In the genomic region with DNA sequence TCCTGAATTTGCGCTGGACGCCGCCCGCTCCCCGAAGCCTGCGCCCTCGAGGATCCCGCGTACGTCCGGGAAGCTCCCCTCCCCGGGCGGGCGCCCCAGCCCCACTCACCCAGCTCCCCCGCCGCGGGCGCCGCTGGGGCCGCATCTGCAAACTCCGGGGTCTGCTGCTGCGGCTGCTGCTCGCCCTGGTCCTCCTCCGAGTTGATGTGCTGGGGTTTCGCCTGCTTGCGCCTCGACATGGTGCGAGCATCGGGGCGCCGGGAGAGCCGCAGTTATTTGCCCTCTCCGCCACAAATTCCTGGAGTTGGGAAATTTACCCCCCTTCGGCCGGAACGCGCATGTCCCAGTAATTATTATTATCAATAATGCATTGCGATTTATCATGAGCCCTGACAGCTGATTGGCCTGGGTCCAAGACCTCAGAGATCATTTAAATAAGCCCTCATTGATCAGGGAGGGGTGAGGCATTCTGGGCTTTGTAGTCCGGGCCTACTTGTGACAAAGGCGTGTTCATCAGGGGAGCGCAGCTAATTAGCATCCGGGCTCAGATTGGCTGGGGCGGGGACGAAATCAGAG, we compare ENCODE assay signal across 8 cellular contexts. TPM values are rescaled to one million over a fixed set of nuclear protein-coding genes. Genes with fewer than 3 reads are reported as not detected.
DNase-seq lines count a peak whose midpoint lies in the region; ATAC-seq, FAIRE-seq and TF ChIP-seq lines count a peak whose summit lies in the region.

A gene (minus strand): TSS at position 352 of the 576 bp plus-strand sequence. CDS start 113 bp downstream, at position 239.

- peak within 1 kb of the TSS; percentile 97 for H4K8ac ChIP-seq in H1 (ENCODE audit: extremely low read depth, insufficient read depth, low read length)

- peaks cover 32% of the 10 kb centered on the region for H3K4me1 Mint-ChIP-seq in nephron
- peaks cover 0 to 14% (median 8%) of the 10 kb centered on the region in 4 donors for H3K4me1 Mint-ChIP-seq in naive thymus-derived CD8-positive, alpha-beta T cell

- peak within 1 kb of the TSS; percentile 98 for H3K56ac ChIP-seq in H1 (replicated peaks; ENCODE audit: insufficient read length, low read depth, low read length)

- no peaks in the 10 kb centered on the region for H3K9me3 Mint-ChIP-seq in nephron
- H3K9me3 Mint-ChIP-seq in naive thymus-derived CD8-positive, alpha-beta T cell, result peaks cover 0 to 3% (median 0%) of the 10 kb centered on the region in 9 donors

- 3% methylated on average over 17 of the region's 44 CpGs; no CpG with 5 or more reads in 1 of the 2 experiments for WGBS in H1 (ENCODE audit: extremely low coverage in 1 of 2, insufficient coverage in 1 of 2, insufficient read length in 1 of 2, insufficient replicate concordance in 2 of 2, low coverage in 1 of 2, low lambda C conversion rate in 2 of 2, missing lambda C conversion rate in 1 of 2), 2 experiments

- H4K20me1 ChIP-seq in H1 (replicated peaks in 1 of 2; ENCODE audit: control insufficient read depth in 1 of 2, insufficient read depth in 2 of 2, low read length in 2 of 2), result peaks cover 5 to 7% of the 10 kb centered on the region in 2 experiments

- H3K79me1 ChIP-seq in H1 (ENCODE audit: low read depth, low read length), result no peaks in the 10 kb centered on the region; the same call in 1 of the 2 replicates

- H3K9me3 ChIP-seq in AG04450 (ENCODE audit: control insufficient read depth, insufficient read depth, low read length) (no peaks in the 10 kb centered on the region; the same call in 1 of the 2 replicates), H1 (ENCODE audit: insufficient read depth in 2 of 2, low read depth in 1 of 2, low read length in 1 of 2) (no peaks in the 10 kb centered on the region)

- no peak within 1 kb of the TSS; the same call in 1 of the 2 replicates for H2BK12ac ChIP-seq in H1 (ENCODE audit: low read depth, low read length)

- H2BK5ac ChIP-seq in H1 (ENCODE audit: low read depth, low read length), result peak within 1 kb of the TSS; percentile 90

- H4K5ac ChIP-seq in H1 (ENCODE audit: insufficient read length, low read depth, low read length), result peak within 1 kb of the TSS; percentile 90

- peak within 1 kb of the TSS; percentile 88 to 91 (median 90) for H3K4me3 Mint-ChIP-seq in nephron
- peak within 1 kb of the TSS in 1 of 10 donors; percentile 74 for H3K4me3 Mint-ChIP-seq in naive thymus-derived CD8-positive, alpha-beta T cell

- peak within 1 kb of the TSS in 2 of 3 experiments; percentile 20 to 87 for H3K27ac Mint-ChIP-seq in nephron
- peak within 1 kb of the TSS in 1 of 10 donors; percentile 53 for H3K27ac Mint-ChIP-seq in naive thymus-derived CD8-positive, alpha-beta T cell

- peaks cover 3 to 10% (median 4%) of the 10 kb centered on the region in 4 experiments; a peak in 6 of 7 replicates for H3K4me1 ChIP-seq in H1 (replicated peaks in 1 of 4; ENCODE audit: control insufficient read depth in 3 of 4, insufficient read depth in 4 of 4, low read length in 3 of 4)

- H3K27ac ChIP-seq in AG04450 (ENCODE audit: low read depth, low read length), result no peak within 1 kb of the TSS
- H3K27ac ChIP-seq in H1 (ENCODE audit: low read depth, low read length), result peak within 1 kb of the TSS; percentile 96

- no peak within 1 kb of the TSS for H2BK15ac ChIP-seq in H1 (ENCODE audit: low read length)

- no peak for TF ChIP-seq CTCF in AG04450 (IDR thresholded peaks at IDR 0.05; ENCODE audit: low read depth, low read length)
- no peak for TF ChIP-seq CTCF in H1 (IDR thresholded peaks at IDR 0.05; ENCODE audit: control extremely low read depth in 1 of 3, insufficient read depth in 1 of 3, low read depth in 1 of 3, low read length in 3 of 3)
- TF ChIP-seq CTCF in nephron (IDR thresholded peaks at IDR 0.05; ENCODE audit: unreplicated experiment in 3 of 3), result no peak

- no peak within 1 kb of the TSS for H3K23ac ChIP-seq in H1 (ENCODE audit: insufficient read length)

- peak within 1 kb of the TSS; percentile 95 for H3K18ac ChIP-seq in H1 (ENCODE audit: extremely low read depth, low read length)

- no peak; a peak in 1 of 3 replicates for TF ChIP-seq POLR2A in H1 (IDR thresholded peaks at IDR 0.05; ENCODE audit: control extremely low read depth in 1 of 2, low read depth in 2 of 2, low read length in 2 of 2)

- peaks cover 62% of the 10 kb centered on the region for H3K27me3 Mint-ChIP-seq in nephron (ENCODE audit: low read depth)
- H3K27me3 Mint-ChIP-seq in naive thymus-derived CD8-positive, alpha-beta T cell, result peaks cover 33 to 73% (median 50%) of the 10 kb centered on the region in 5 donors

- peak within 1 kb of the TSS; percentile 82 for H3K4ac ChIP-seq in H1 (replicated peaks; ENCODE audit: insufficient read length, low read depth, low read length)

- POLR2A ChIA-PET in AG04450 (lab: Yijun Ruan, JAX) (no interaction called here), H1 (lab: Charles Lee; ENCODE audit: partially characterized antibody) (interaction anchor here (0.8 to 1.9 kb wide), 27 partner anchors 8 to 390 kb away, joined by 3 to 9 read pairs (median 4); no protein-coding TSS in a partner anchor)
- POLR2A ChIA-PET in naive thymus-derived CD8-positive, alpha-beta T cell (lab: Charles Lee), result no interaction called here

- H3K23me2 ChIP-seq in H1 (ENCODE audit: low read depth, low read length), result peaks cover 10% of the 10 kb centered on the region

- H2AK5ac ChIP-seq in H1 (ENCODE audit: low read depth, low read length), result no peak within 1 kb of the TSS

- H3K36me3 ChIP-seq in H1 (ENCODE audit: control insufficient read depth in 2 of 4, insufficient read depth in 4 of 4, low read length in 3 of 4), result peaks cover 0 to 8% (median 0%) of the 10 kb centered on the region in 4 experiments; a peak in 1 of 8 replicates

- no peak within 1 kb of the TSS for H2BK20ac ChIP-seq in H1 (ENCODE audit: low read length)

- H3K4me3 ChIP-seq in AG04450 (ENCODE audit: low read depth, low read length) (peak within 1 kb of the TSS; percentile 58), H1 (ENCODE audit: extremely low read depth in 1 of 4, insufficient read depth in 2 of 4, low read depth in 3 of 4, low read length in 4 of 4) (peak within 1 kb of the TSS; percentile 90 to 99 (median 94))

- H3K9ac ChIP-seq in H1 (replicated peaks in 1 of 4; ENCODE audit: extremely low read depth in 1 of 4, low read depth in 3 of 4, low read length in 3 of 4), result peak within 1 kb of the TSS; percentile 84 to 97 (median 96)

- no peaks in the 10 kb centered on the region for H3K36me3 Mint-ChIP-seq in nephron (ENCODE audit: low read depth)
- peaks cover 0 to 2% (median 0%) of the 10 kb centered on the region in 3 donors for H3K36me3 Mint-ChIP-seq in naive thymus-derived CD8-positive, alpha-beta T cell

- CTCF ChIA-PET in AG04450 (lab: Charles Lee), result interaction anchor here (0.6 kb wide), 2 partner anchors 101 to 299 kb away, joined by 3 to 4 read pairs; no protein-coding TSS in a partner anchor
- CTCF ChIA-PET in H1 (lab: Charles Lee; ENCODE audit: partially characterized antibody), result interaction anchor here (0.6 to 2.2 kb wide), 7 partner anchors 13 to 1793 kb away, joined by 3 to 9 read pairs (median 3); no protein-coding TSS in a partner anchor

- peak within 1 kb of the TSS; percentile 64; the same call in 1 of the 2 replicates for H2AFZ ChIP-seq in H1 (ENCODE audit: low read length)

- peak within 1 kb of the TSS; percentile 72 to 99 for H3K4me2 ChIP-seq in H1 (ENCODE audit: insufficient read depth in 1 of 2, low read depth in 2 of 2, low read length in 2 of 2)

- ATAC-seq in GM21447 (IDR thresholded peaks at IDR 0.05; ENCODE audit: unreplicated experiment) (no peak), GM18858 (IDR thresholded peaks at IDR 0.05; ENCODE audit: unreplicated experiment) (no peak)
- no peak for ATAC-seq in naive thymus-derived CD8-positive, alpha-beta T cell

- H3K14ac ChIP-seq in H1 (ENCODE audit: insufficient read length), result no peak within 1 kb of the TSS

- peaks cover 22 to 50% of the 10 kb centered on the region in 2 experiments for H3K79me2 ChIP-seq in H1 (ENCODE audit: control insufficient read depth in 1 of 2, insufficient read depth in 2 of 2, low read length in 2 of 2)

- no peak for TF ChIP-seq RAD21 in H1 (IDR thresholded peaks at IDR 0.05 in 1 of 2, conservative IDR thresholded peaks at IDR 0.05 in 1 of 2; ENCODE audit: low read depth in 2 of 2, low read length in 2 of 2)

- peak within 1 kb of the TSS; percentile 56 for H2BK120ac ChIP-seq in H1 (replicated peaks; ENCODE audit: low read depth, low read length)

- FAIRE-seq in H1 (lab: Jason Lieb, UNC), result peak; percentile 99

- H4K91ac ChIP-seq in H1 (replicated peaks; ENCODE audit: insufficient read length, low read length), result peak within 1 kb of the TSS; percentile 91

- H3K27me3 ChIP-seq in AG04450 (ENCODE audit: control insufficient read depth, insufficient read depth, low read length), result peaks cover 31% of the 10 kb centered on the region
- no peaks in the 10 kb centered on the region for H3K27me3 ChIP-seq in H1 (replicated peaks in 1 of 4; ENCODE audit: control insufficient read depth in 3 of 4, extremely low read depth in 1 of 4, insufficient read depth in 3 of 4, low read length in 3 of 4)

- no peak for DNase-seq in AG04450 (ENCODE audit: low read depth, low spot score)
- peak; percentile 15 for DNase-seq in NCI-H510A (lab: John Stamatoyannopoulos, UW)
- peak; percentile 83 to 91 for DNase-seq in H1 (ENCODE audit: low read depth in 1 of 2, low spot score in 2 of 2)
- DNase-seq in naive thymus-derived CD8-positive, alpha-beta T cell, result no peak
- DNase-seq in OCI-M1 (lab: John Stamatoyannopoulos, UW), result no peak

- TF ChIP-seq EP300 in H1 (IDR thresholded peaks at IDR 0.05; ENCODE audit: borderline replicate concordance in 1 of 2, low read depth in 2 of 2, low read length in 2 of 2), result no peak

TF ChIP-seq in H1, 55 proteins besides CTCF, POLR2A, EP300 and RAD21 (continues in another document):
- TF ChIP-seq TEAD4 (IDR thresholded peaks at IDR 0.05; ENCODE audit: low read depth, low read length) (peak; percentile 57; the same call in 1 of the 2 replicates), SIX5 (IDR thresholded peaks at IDR 0.05; ENCODE audit: low read depth, low read length) (peak; percentile 61), PHF8 (conservative IDR thresholded peaks at IDR 0.05; ENCODE audit: low read depth, low read length) (peak; percentile 52; the same call in 1 of the 2 replicates), RNF2 (IDR thresholded peaks at IDR 0.05; ENCODE audit: borderline replicate concordance, low read depth, low read length, missing control alignments, poor library complexity, severe bottlenecking) (no peak)

RNA-seq across cellular contexts. Expression of the gene that starts here (rescaled TPM):
- polyA plus RNA-seq in AG04450 (2011; rRNA removed) (0.46 and 0.57 TPM in 2 replicates), H1 (2011; rRNA removed) (108 and 112 TPM in 2 replicates)
- polyA minus RNA-seq in AG04450 (2011; rRNA and poly(A)+ RNA removed), result 0.28 and 0.56 TPM in 2 replicates
- 231 and 235 TPM in 2 replicates for total RNA-seq in H1 (2021; fragmentation: NEBNext Ultra II Directional; extraction: Animal tissue kit (Norgen Biotek cat#: 25700))
- polyA plus RNA-seq in H1 (2011; cell fraction: cytosol; rRNA removed), result 112 TPM
- 154 TPM for polyA plus RNA-seq in H1 (2011; cell fraction: nucleus; rRNA removed)
- 110 to 133 TPM (median 122 TPM) in 4 replicates for polyA plus RNA-seq in H1 (2012, experiment 1 of 2)
- 27.8 TPM for polyA plus RNA-seq in H1 (2012, experiment 2 of 2)
- polyA plus RNA-seq in H1 (2013, experiment 1 of 2), result 105 TPM
- 96.6 TPM for polyA plus RNA-seq in H1 (2013, experiment 2 of 2)
- polyA minus RNA-seq in H1 (2011; rRNA and poly(A)+ RNA removed), result 306 and 384 TPM in 2 replicates
- 215 TPM for polyA minus RNA-seq in H1 (2011; cell fraction: cytosol; rRNA and poly(A)+ RNA removed)
- polyA minus RNA-seq in H1 (2011; cell fraction: nucleus; rRNA and poly(A)+ RNA removed), result 147 TPM
- not detected for total RNA-seq in naive thymus-derived CD8-positive, alpha-beta T cell
- under 1 TPM in 1 of 3 donors, not detected in 2; 0.03 TPM for polyA plus RNA-seq in naive thymus-derived CD8-positive, alpha-beta T cell

Comparison
In these comparisons a context has a peak if more than half of its experiments do, and no peak if none do; other contexts are left out.
1. RNA of the gene that starts here (total RNA-seq): 231 to 235 TPM in H1; not detected in naive thymus-derived CD8-positive, alpha-beta T cell; every median in the first group is over 100 times any median in the second.
2. RNA of the gene that starts here (polyA plus RNA-seq): 27.8 to 154 TPM in H1; 0.46 to 0.57 TPM in AG04450 and 0.03 TPM in naive thymus-derived CD8-positive, alpha-beta T cell; every median in the first group is over 10 times any median in the second.
3. DNase-seq: peak in NCI-H510A (single experiment) and H1 (2 of 2); none in AG04450 (single experiment), naive thymus-derived CD8-positive, alpha-beta T cell (0 of 10) and OCI-M1 (single experiment).